ENCODE assay signal across 9 cellular contexts in the genomic region with DNA sequence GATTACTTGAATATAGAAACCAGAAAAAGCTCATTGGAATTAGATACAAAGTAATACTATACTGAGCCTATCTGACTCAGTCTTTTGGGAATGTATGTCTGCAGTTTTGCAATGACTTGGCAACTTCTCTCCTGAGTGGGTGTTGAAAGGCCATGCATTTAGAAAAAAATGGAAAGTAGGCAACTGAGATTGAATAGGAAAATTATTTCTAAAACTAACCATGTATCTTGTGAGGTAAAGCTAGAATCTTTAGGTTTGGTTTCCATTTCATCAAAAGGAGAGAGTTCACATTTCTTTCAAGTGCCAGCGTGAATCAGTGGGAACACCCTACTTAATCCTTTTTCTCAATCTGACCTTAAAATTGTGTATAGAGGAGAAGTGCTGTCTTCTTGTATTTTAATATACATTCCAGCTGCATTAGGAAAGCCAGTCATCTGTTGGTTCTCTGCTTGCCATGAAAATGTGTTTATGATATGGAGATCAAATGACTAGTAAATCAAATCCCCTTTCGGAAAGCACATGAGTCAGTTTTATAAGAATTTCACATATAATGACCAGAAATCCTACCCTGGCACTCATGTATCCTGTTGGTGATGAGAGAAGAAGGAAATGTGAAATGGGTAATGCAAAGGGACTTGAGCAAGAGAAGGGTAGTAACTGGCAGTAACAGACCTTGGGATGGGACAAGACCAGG. TPM values are rescaled to one million over a fixed set of nuclear protein-coding genes. Genes with fewer than 3 reads are reported as not detected.
DNase-seq lines count a peak whose midpoint lies in the region; ATAC-seq and TF ChIP-seq lines count a peak whose summit lies in the region.
"Had no signal": no experiment of that assay in that cellular context is flagged by ENCODE, and none has a peak within 500 bp of the region (broad histone marks: within the 10 kb centered on the region; RNA-seq: fewer than 3 reads in every experiment).

No MANE protein-coding gene starts in this region.

- peaks cover 48% of the 10 kb centered on the region for H3K36me3 ChIP-seq in CD8-positive, alpha-beta memory T cell (ENCODE audit: insufficient read depth, low read length)

- H3K36me3 Mint-ChIP-seq in nephron progenitor cell (ENCODE audit: low read depth) = peaks cover 81% of the 10 kb centered on the region
- H3K36me3 Mint-ChIP-seq in CD8-positive, alpha-beta memory T cell = peaks cover 22 to 83% (median 42%) of the 10 kb centered on the region in 3 donors
- peaks cover 49% of the 10 kb centered on the region for H3K36me3 Mint-ChIP-seq in WTC11

- ATAC-seq in HG02571 (IDR thresholded peaks at IDR 0.05; ENCODE audit: unreplicated experiment) (no peak), WTC11 (no peak)

- H3K4me1 ChIP-seq in CD8-positive, alpha-beta memory T cell (ENCODE audit: insufficient read depth, low read length) = no peaks in the 10 kb centered on the region

- no peak overlapping the region for H3K4me3 ChIP-seq in AG10803 (ENCODE audit: low read length)
- H3K4me3 ChIP-seq in dorsolateral prefrontal cortex = no peak overlapping the region
- H3K4me3 ChIP-seq in CD8-positive, alpha-beta memory T cell (ENCODE audit: low read length) = no peak overlapping the region

- peak; percentile 93 for DNase-seq in AG10803 (ENCODE audit: low read depth)
- peak; percentile 93 for DNase-seq in M059J (ENCODE audit: low read depth)
- DNase-seq in dorsolateral prefrontal cortex = peak in 1 of 10 donors; percentile 29
- no peak for DNase-seq in nephron progenitor cell
- DNase-seq in NCI-H2029 (lab: John Stamatoyannopoulos, UW) = no peak
- DNase-seq in CD8-positive, alpha-beta memory T cell = no peak
- no peak for DNase-seq in WTC11 (ENCODE audit: low spot score)
- DNase-seq: NCI-H446 treated with DMSO at 0.1 percent for 48 hours had no signal

- CTCF ChIA-PET in CD8-positive, alpha-beta memory T cell (lab: Charles Lee) = interaction anchor here (1.0 to 1.4 kb wide), 3 partner anchors 10 to 54 kb away, joined by 3 to 5 read pairs (median 3); no protein-coding TSS in a partner anchor
- CTCF ChIA-PET in WTC11 (lab: Charles Lee) = interaction anchor here (0.6 to 1.8 kb wide), 3 partner anchors 54 to 152 kb away, joined by 3 to 5 read pairs (median 3); no protein-coding TSS in a partner anchor

- no peak for TF ChIP-seq CTCF in AG10803 (conservative IDR thresholded peaks at IDR 0.05; ENCODE audit: low read length)
- TF ChIP-seq CTCF in dorsolateral prefrontal cortex (IDR thresholded peaks at IDR 0.05 in 54 of 56, conservative IDR thresholded peaks at IDR 0.05 in 2 of 56; ENCODE audit: low read depth in 1 of 56, partially characterized antibody in 56 of 56) = no peak
- no peak for TF ChIP-seq CTCF in nephron progenitor cell (IDR thresholded peaks at IDR 0.05)
- no peak for TF ChIP-seq CTCF in WTC11 (IDR thresholded peaks at IDR 0.05)

- H3K4me1 Mint-ChIP-seq in nephron progenitor cell (no peaks in the 10 kb centered on the region), WTC11 (no peaks in the 10 kb centered on the region)
- H3K4me1 Mint-ChIP-seq in CD8-positive, alpha-beta memory T cell = peaks cover 0 to 1% (median 0%) of the 10 kb centered on the region in 3 donors

- H3K27me3 Mint-ChIP-seq in nephron progenitor cell (ENCODE audit: low read depth, poor library complexity) = no peaks in the 10 kb centered on the region
- H3K27me3 Mint-ChIP-seq in CD8-positive, alpha-beta memory T cell = no peaks in the 10 kb centered on the region
- no peaks in the 10 kb centered on the region for H3K27me3 Mint-ChIP-seq in WTC11 (ENCODE audit: low read depth)

- H3K4me3 Mint-ChIP-seq in nephron progenitor cell = no peak overlapping the region
- no peak overlapping the region for H3K4me3 Mint-ChIP-seq in CD8-positive, alpha-beta memory T cell
- no peak overlapping the region for H3K4me3 Mint-ChIP-seq in WTC11

- peaks cover 10% of the 10 kb centered on the region for H3K9me3 Mint-ChIP-seq in nephron progenitor cell
- no peaks in the 10 kb centered on the region for H3K9me3 Mint-ChIP-seq in CD8-positive, alpha-beta memory T cell
- no peaks in the 10 kb centered on the region for H3K9me3 Mint-ChIP-seq in WTC11

- H3K27ac ChIP-seq in dorsolateral prefrontal cortex = peak overlapping the region in 39 of 59 donors; percentile 5 to 78 (median 44)
- H3K27ac ChIP-seq in CD8-positive, alpha-beta memory T cell (ENCODE audit: low read depth, low read length) = no peak overlapping the region

- intact Hi-C loops in dorsolateral prefrontal cortex (cut with DNase I) = no loop called here

- POLR2A ChIA-PET in CD8-positive, alpha-beta memory T cell (lab: Charles Lee) = interaction anchor here (0.5 to 1.0 kb wide), 2 partner anchors 18 to 172 kb away, joined by 3 read pairs; no protein-coding TSS in a partner anchor
- POLR2A ChIA-PET in WTC11 (lab: Charles Lee) = no interaction called here

- H3K27ac Mint-ChIP-seq in nephron progenitor cell = peak overlapping the region; percentile 11
- H3K27ac Mint-ChIP-seq in CD8-positive, alpha-beta memory T cell = peak overlapping the region in 2 of 8 donors; percentile 7 to 26
- no peak overlapping the region for H3K27ac Mint-ChIP-seq in WTC11

- H3K27me3 ChIP-seq in dorsolateral prefrontal cortex = no peaks in the 10 kb centered on the region
- no peaks in the 10 kb centered on the region for H3K27me3 ChIP-seq in CD8-positive, alpha-beta memory T cell (ENCODE audit: insufficient read depth, low read length, poor library complexity, severe bottlenecking)

- H3K9me3 ChIP-seq in CD8-positive, alpha-beta memory T cell (ENCODE audit: low read length) = no peaks in the 10 kb centered on the region

TF ChIP-seq in WTC11, 78 proteins besides CTCF, POLR2A, EP300 and RAD21:
- TF ChIP-seq ZNF121 (CRISPR knock-in tag; IDR thresholded peaks at IDR 0.05) (no peak), ZNF671 (CRISPR knock-in tag; IDR thresholded peaks at IDR 0.05) (no peak), IRF2 (CRISPR knock-in tag; IDR thresholded peaks at IDR 0.05; ENCODE audit: borderline replicate concordance, low read depth) (no peak), SOX15 (CRISPR knock-in tag; IDR thresholded peaks at IDR 0.05) (no peak), SMAD4 (CRISPR knock-in tag; IDR thresholded peaks at IDR 0.05) (no peak), ZNF138 (CRISPR knock-in tag; conservative IDR thresholded peaks at IDR 0.05) (no peak), ZNF416 (CRISPR knock-in tag; IDR thresholded peaks at IDR 0.05) (no peak)
- TF ChIP-seq, protein P1, sequence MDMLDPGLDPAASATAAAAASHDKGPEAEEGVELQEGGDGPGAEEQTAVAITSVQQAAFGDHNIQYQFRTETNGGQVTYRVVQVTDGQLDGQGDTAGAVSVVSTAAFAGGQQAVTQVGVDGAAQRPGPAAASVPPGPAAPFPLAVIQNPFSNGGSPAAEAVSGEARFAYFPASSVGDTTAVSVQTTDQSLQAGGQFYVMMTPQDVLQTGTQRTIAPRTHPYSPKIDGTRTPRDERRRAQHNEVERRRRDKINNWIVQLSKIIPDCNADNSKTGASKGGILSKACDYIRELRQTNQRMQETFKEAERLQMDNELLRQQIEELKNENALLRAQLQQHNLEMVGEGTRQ (CRISPR knock-in tag; IDR thresholded peaks at IDR 0.05) = no peak
TF ChIP-seq in WTC11: peak in this region for 0.

RNA-seq across cellular contexts. Expression of a gene that starts 30.4 kb away (rescaled TPM):
- total RNA-seq in M059J (2014; rRNA removed; shearing (Covaris generic)) = 21.4 and 24.5 TPM in 2 replicates
- total RNA-seq in dorsolateral prefrontal cortex (10 to 100 TPM; 33.6 to 54.0 (median 43.9) TPM), WTC11 (2021) (25.4 to 30.9 TPM (median 26.5 TPM) in 3 replicates)
- total RNA-seq in CD8-positive, alpha-beta memory T cell = 10 to 100 TPM; 42.7 to 45.6 TPM
- 38.8 TPM for polyA plus RNA-seq in CD8-positive, alpha-beta memory T cell

RNA-seq across cellular contexts. Expression of a gene that starts 55.9 kb away (rescaled TPM):
- total RNA-seq in M059J (2014; rRNA removed; shearing (Covaris generic)) = 217 and 248 TPM in 2 replicates
- total RNA-seq in dorsolateral prefrontal cortex (10 to 100 TPM; 41.0 to 98.2 (median 72.4) TPM), WTC11 (2021) (46.2 to 50.6 TPM (median 46.9 TPM) in 3 replicates)
- 10 to 100 TPM; 54.3 to 55.0 TPM for total RNA-seq in CD8-positive, alpha-beta memory T cell
- 42.6 TPM for polyA plus RNA-seq in CD8-positive, alpha-beta memory T cell

RNA-seq across cellular contexts. Expression of a gene that starts 56.2 kb away (rescaled TPM):
- 60.1 and 72.0 TPM in 2 replicates for total RNA-seq in M059J (2014; rRNA removed; shearing (Covaris generic))
- 100 to 1,000 TPM in 9 of 120 experiments, 10 to 100 TPM in 111; 49.1 to 127 (median 80.7) TPM for total RNA-seq in dorsolateral prefrontal cortex
- total RNA-seq in CD8-positive, alpha-beta memory T cell = 10 to 100 TPM; 70.6 to 83.6 TPM
- 91.5 TPM for polyA plus RNA-seq in CD8-positive, alpha-beta memory T cell
- 44.7 to 52.9 TPM (median 48.2 TPM) in 3 replicates for total RNA-seq in WTC11 (2021)

Comparison
In these comparisons a context has a peak if more than half of its experiments do, and no peak if none do; other contexts are left out.
1. DNase-seq: peak in AG10803 (single experiment) and M059J (single experiment); none in nephron progenitor cell (single experiment), NCI-H2029 (single experiment), CD8-positive, alpha-beta memory T cell (0 of 5) and WTC11 (single experiment).